Comparison of ENCODE assay signal across 24 cellular contexts in the genomic region with DNA sequence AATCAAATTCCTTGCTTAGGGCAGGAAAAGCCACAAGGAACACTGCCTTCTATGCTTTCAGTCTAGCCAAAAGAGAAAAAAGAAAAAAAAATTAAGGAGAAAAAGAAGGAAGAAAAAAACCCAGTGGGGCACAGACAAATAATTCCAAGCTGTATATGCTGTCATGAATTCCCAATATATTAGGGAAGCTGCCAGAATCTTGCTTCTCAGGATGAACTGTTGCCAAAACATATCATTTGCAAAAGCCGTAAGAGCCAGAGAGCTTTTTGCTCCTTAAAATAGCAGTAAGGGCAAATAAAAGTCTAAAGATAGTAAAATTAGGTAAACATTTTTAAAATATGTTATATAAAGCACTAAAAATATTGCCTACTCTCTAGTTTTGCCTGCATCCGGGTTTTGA. TPM values are rescaled to one million over a fixed set of nuclear protein-coding genes. Genes with fewer than 3 reads are reported as not detected.
DNase-seq lines count a peak whose midpoint lies in the region; ATAC-seq and TF ChIP-seq lines count a peak whose summit lies in the region.
"Had no signal": no experiment of that assay in that cellular context is flagged by ENCODE, and none has a peak within 500 bp of the region (broad histone marks: within the 10 kb centered on the region; RNA-seq: fewer than 3 reads in every experiment).

No MANE protein-coding gene starts in this region.

- WGBS in right cardiac atrium: 30% methylated on average over 2 of the region's 2 CpGs
- 18 to 39% methylated on average over 2 of the region's 2 CpGs for WGBS in tibial nerve, 2 donors

- peak overlapping the region; percentile 10 for H3K4me3 ChIP-seq in left ventricle myocardium inferior
- H3K4me3 ChIP-seq in right cardiac atrium (ENCODE audit: low read length): no peak overlapping the region
- no peak overlapping the region for H3K4me3 ChIP-seq in osteoblast (ENCODE audit: insufficient read depth, low read length)
- H3K4me3 ChIP-seq in tibial nerve: peak overlapping the region in 1 of 4 donors; percentile 11
- H3K4me3 ChIP-seq in WERI-Rb-1 (ENCODE audit: low read depth, low read length): no peak overlapping the region
- H3K4me3 ChIP-seq: prostate gland, upper lobe of left lung had no signal

- no peak for TF ChIP-seq EP300 in tibial nerve (IDR thresholded peaks at IDR 0.05)

- no peaks in the 10 kb centered on the region for H3K27me3 Mint-ChIP-seq in chondrocyte (ENCODE audit: low read depth)
- H3K27me3 Mint-ChIP-seq: activated CD4-positive, alpha-beta memory T cell treated with anti-CD3 and anti-CD28 coated beads, Interleukin-2, amount 10 ng/mL, durations not matched to agents 7 days and 5 days; central memory CD8-positive, alpha-beta T cell; memory B cell had no signal

- H3K36me3 Mint-ChIP-seq in chondrocyte (ENCODE audit: low read depth): peaks cover 22% of the 10 kb centered on the region

- H3K4me1 Mint-ChIP-seq in chondrocyte (ENCODE audit: low read depth): peaks cover 44% of the 10 kb centered on the region
- H3K4me1 Mint-ChIP-seq: central memory CD8-positive, alpha-beta T cell; memory B cell had no signal

- no peaks in the 10 kb centered on the region for H3K79me2 ChIP-seq in osteoblast (ENCODE audit: insufficient read depth, low read length)

- H3K4me1 ChIP-seq in left ventricle myocardium inferior (peaks cover 41% of the 10 kb centered on the region), right cardiac atrium (ENCODE audit: control insufficient read depth, insufficient read depth, low read length) (peaks cover 6% of the 10 kb centered on the region), osteoblast (ENCODE audit: insufficient read depth, low read length) (peaks cover 11% of the 10 kb centered on the region), tibial nerve (peaks cover 0 to 40% (median 9%) of the 10 kb centered on the region in 4 donors)
- H3K4me1 ChIP-seq: prostate gland had no signal

- no peak overlapping the region for H3K4me3 Mint-ChIP-seq in chondrocyte (ENCODE audit: unreplicated experiment)
- H3K4me3 Mint-ChIP-seq: activated CD4-positive, alpha-beta memory T cell treated with anti-CD3 and anti-CD28 coated beads, Interleukin-2, amount 10 ng/mL, durations not matched to agents 7 days and 5 days; central memory CD8-positive, alpha-beta T cell; H9; memory B cell had no signal

- H3K9me3 Mint-ChIP-seq in chondrocyte (ENCODE audit: low read depth): peaks cover 6% of the 10 kb centered on the region
- H3K9me3 Mint-ChIP-seq: activated CD4-positive, alpha-beta memory T cell treated with anti-CD3 and anti-CD28 coated beads, Interleukin-2, amount 10 ng/mL, durations not matched to agents 7 days and 5 days; central memory CD8-positive, alpha-beta T cell; H9; memory B cell had no signal

- intact Hi-C loops in left ventricle myocardium inferior (cut with micrococcal nuclease) (no loop called here), right cardiac atrium (cut with DNase I) (no loop called here)

- no peaks in the 10 kb centered on the region for H4K20me1 ChIP-seq in osteoblast (ENCODE audit: insufficient read depth, low read length)

- H2AFZ ChIP-seq in osteoblast (ENCODE audit: low read length): no peak overlapping the region

- no peak for ATAC-seq in right cardiac atrium
- no peak for ATAC-seq in HG02884 (IDR thresholded peaks at IDR 0.05; ENCODE audit: unreplicated experiment)
- ATAC-seq: activated CD4-positive, CD25-positive, alpha-beta regulatory T cell treated with anti-CD3 and anti-CD28 coated beads, Interleukin-2, amount 50 U/mL, for 24 hours had no signal

- TF ChIP-seq CTCF in left ventricle myocardium inferior (IDR thresholded peaks at IDR 0.05; ENCODE audit: borderline replicate concordance): no peak
- no peak for TF ChIP-seq CTCF in chondrocyte (IDR thresholded peaks at IDR 0.05)
- TF ChIP-seq CTCF in osteoblast (IDR thresholded peaks at IDR 0.05; ENCODE audit: extremely low read depth, low read depth, low read length): no peak
- no peak for TF ChIP-seq CTCF in tibial nerve (IDR thresholded peaks at IDR 0.05)
- no peak for TF ChIP-seq CTCF in WERI-Rb-1 (IDR thresholded peaks at IDR 0.05; ENCODE audit: low read depth, low read length)

- H3K36me3 ChIP-seq in left ventricle myocardium inferior: peaks cover 34% of the 10 kb centered on the region
- H3K36me3 ChIP-seq in osteoblast (ENCODE audit: insufficient read depth, low read length): peaks cover 45% of the 10 kb centered on the region
- H3K36me3 ChIP-seq in tibial nerve: peaks cover 0 to 17% (median 0%) of the 10 kb centered on the region in 3 donors
- no peaks in the 10 kb centered on the region for H3K36me3 ChIP-seq in WERI-Rb-1
- H3K36me3 ChIP-seq: prostate gland had no signal

- peak overlapping the region; percentile 75 for H3K27ac Mint-ChIP-seq in chondrocyte (ENCODE audit: unreplicated experiment)
- H3K27ac Mint-ChIP-seq: activated CD4-positive, alpha-beta memory T cell treated with anti-CD3 and anti-CD28 coated beads, Interleukin-2, amount 10 ng/mL, durations not matched to agents 7 days and 5 days; H9; memory B cell had no signal

- peak overlapping the region; percentile 54 for H3K4me2 ChIP-seq in osteoblast (ENCODE audit: insufficient read depth, low read length)

- H3K9me3 ChIP-seq in left ventricle myocardium inferior (replicated peaks) (no peaks in the 10 kb centered on the region), right cardiac atrium (ENCODE audit: control insufficient read depth, low read length) (no peaks in the 10 kb centered on the region), osteoblast (ENCODE audit: low read depth, low read length) (no peaks in the 10 kb centered on the region), tibial nerve (no peaks in the 10 kb centered on the region), WERI-Rb-1 (ENCODE audit: severe bottlenecking) (no peaks in the 10 kb centered on the region)
- H3K9me3 ChIP-seq: prostate gland, upper lobe of left lung had no signal

- H3K27ac ChIP-seq in left ventricle myocardium inferior (replicated peaks): peak overlapping the region; percentile 79
- H3K27ac ChIP-seq in right cardiac atrium (ENCODE audit: low read length): no peak overlapping the region
- peak overlapping the region; percentile 19 for H3K27ac ChIP-seq in osteoblast (ENCODE audit: low read depth, low read length)
- H3K27ac ChIP-seq in tibial nerve: peak overlapping the region in 3 of 4 donors; percentile 29 to 80 (median 39)
- no peak overlapping the region for H3K27ac ChIP-seq in WERI-Rb-1
- H3K27ac ChIP-seq: prostate gland, upper lobe of left lung had no signal

- TF ChIP-seq POLR2A in tibial nerve (IDR thresholded peaks at IDR 0.05): no peak

- DNase-seq in left ventricle myocardium inferior (no peak), right cardiac atrium (no peak), chondrocyte (ENCODE audit: low spot score) (no peak), osteoblast (ENCODE audit: insufficient read length, low spot score, missing footprints) (no peak), tibial nerve (ENCODE audit: low spot score in 2 of 2) (no peak), NCI-H82 (lab: John Stamatoyannopoulos, UW) (no peak), WERI-Rb-1 (no peak)
- DNase-seq: ACHN; activated CD4-positive, alpha-beta memory T cell treated with anti-CD3 and anti-CD28 coated beads, Interleukin-2, amount 10 ng/mL, durations not matched to agents 7 days and 5 days; activated CD8-positive, alpha-beta memory T cell treated with anti-CD3 and anti-CD28 coated beads, Interleukin-2, amount 50 U/mL, for 48 hours; activated naive CD4-positive, alpha-beta T cell treated with anti-CD3 and anti-CD28 coated beads, Interleukin-2, amount 50 U/mL, for 16 hours; GF-D8; H9; head of caudate nucleus; KG1; MM.1S; NCI-H2029 treated with DMSO at 0.1 percent for 48 hours; stimulated activated CD4-positive, alpha-beta T cell treated with anti-CD3 and anti-CD28 coated beads, Interleukin-2, amount 100 ng/mL, for 24 hours; upper lobe of left lung had no signal

- H3K27me3 ChIP-seq in left ventricle myocardium inferior (ENCODE audit: low read depth) (no peaks in the 10 kb centered on the region), right cardiac atrium (ENCODE audit: control insufficient read depth, insufficient read depth) (no peaks in the 10 kb centered on the region), osteoblast (ENCODE audit: insufficient read depth, low read length) (no peaks in the 10 kb centered on the region), tibial nerve (no peaks in the 10 kb centered on the region), WERI-Rb-1 (ENCODE audit: insufficient read depth, low read depth, severe bottlenecking) (no peaks in the 10 kb centered on the region)
- H3K27me3 ChIP-seq: upper lobe of left lung had no signal

RNA-seq across cellular contexts. Expression of gene PGM1, which starts 52.1 kb away (rescaled TPM):
- total RNA-seq in left ventricle myocardium inferior: 280 TPM
- 100 to 1,000 TPM; 220 to 255 (median 232) TPM for total RNA-seq in right cardiac atrium
- 96.2 TPM for polyA plus RNA-seq in right cardiac atrium
- total RNA-seq in chondrocyte: 96.9 to 111 TPM (median 104 TPM) in 3 replicates
- 126 and 128 TPM in 2 replicates for total RNA-seq in osteoblast
- total RNA-seq in tibial nerve: 10 to 100 TPM; 36.7 to 57.0 (median 50.8) TPM

Comparison
In these comparisons a context has a peak if more than half of its experiments do, and no peak if none do; other contexts are left out.
1. H3K27ac ChIP-seq: peak in left ventricle myocardium inferior (single experiment), osteoblast (single experiment) and tibial nerve (3 of 4); none in right cardiac atrium (single experiment) and WERI-Rb-1 (single experiment).